Comparison of ENCODE assay signal across 8 cellular contexts in genomic region chr15:93088200-93088980, GRCh38. TPM values are rescaled to one million over a fixed set of nuclear protein-coding genes. Genes with fewer than 3 reads are reported as not detected.
DNase-seq lines count a peak whose midpoint lies in the region; ATAC-seq and TF ChIP-seq lines count a peak whose summit lies in the region.

No MANE protein-coding gene starts in this region.

- H3K27ac ChIP-seq in HUES6 (ENCODE audit: low read depth, low read length) (no peak overlapping the region), heart left ventricle (peak overlapping the region; percentile 63 to 86 (median 78))

- peaks cover 16% of the 10 kb centered on the region for H3K4me1 ChIP-seq in HUES6 (ENCODE audit: control insufficient read depth, insufficient read depth, low read length)
- H3K4me1 ChIP-seq in heart left ventricle, result peaks cover 0 to 29% (median 12%) of the 10 kb centered on the region in 12 donors

- 1 to 2% (median 1%) methylated on average over 43 to 85 of the region's 85 CpGs for whole genome bisulfite sequencing in heart left ventricle, 4 donors

- intact Hi-C loops in heart left ventricle (cut with DNase I), result loop anchor here in 7 of 10 donors (5.0 to 10.0 kb wide), 13 partner anchors 51 to 1034 kb away; no protein-coding TSS in a partner anchor

- H3K36me3 Mint-ChIP-seq in activated T-cell treated with anti-CD3 and anti-CD28 coated beads, Interleukin-2, amount 50 U/mL, for 4 hours (ENCODE audit: insufficient read depth), result no peaks in the 10 kb centered on the region

- peak overlapping the region; percentile 31 for H3K9ac ChIP-seq in HUES6 (ENCODE audit: low read length)

- peaks cover 71% of the 10 kb centered on the region for H3K27me3 ChIP-seq in HUES6 (ENCODE audit: control insufficient read depth, insufficient read depth, low read length)
- peaks cover 0 to 66% (median 6%) of the 10 kb centered on the region in 9 donors for H3K27me3 ChIP-seq in heart left ventricle

- H3K9me3 ChIP-seq in HUES6 (ENCODE audit: control insufficient read depth, insufficient read depth, low read depth, low read length) (no peaks in the 10 kb centered on the region), heart left ventricle (no peaks in the 10 kb centered on the region)

- peak overlapping the region; percentile 78 for H3K4me3 Mint-ChIP-seq in activated T-cell treated with anti-CD3 and anti-CD28 coated beads, Interleukin-2, amount 50 U/mL, for 4 hours

- DNase-seq in activated CD4-positive, alpha-beta T cell treated with anti-CD3 and anti-CD28 coated beads for 48 hours, result peak; percentile 32
- DNase-seq in activated CD4-positive, alpha-beta T cell treated with anti-CD3 and anti-CD28 coated beads, Interleukin-2, amount 50 U/mL, for 4 hours, result no peak
- DNase-seq in activated T-cell treated with anti-CD3 and anti-CD28 coated beads, Interleukin-2, amount 50 U/mL, for 4 hours, result no peak
- DNase-seq in heart left ventricle (peak; percentile 17 to 75 (median 41)), retinal pigment epithelial cell (ENCODE audit: low read depth) (no peak), HCEC 1CT (no peak)

- TF ChIP-seq CTCF in heart left ventricle (IDR thresholded peaks at IDR 0.05) (peak in 2 of 12 donors; percentile 11 to 22), retinal pigment epithelial cell (conservative IDR thresholded peaks at IDR 0.05; ENCODE audit: low read depth, low read length) (no peak)

- peaks cover 15% of the 10 kb centered on the region for H3K4me1 Mint-ChIP-seq in activated T-cell treated with anti-CD3 and anti-CD28 coated beads, Interleukin-2, amount 50 U/mL, for 4 hours (ENCODE audit: low read depth)

- H3K9me3 Mint-ChIP-seq in activated T-cell treated with anti-CD3 and anti-CD28 coated beads, Interleukin-2, amount 50 U/mL, for 4 hours, result no peaks in the 10 kb centered on the region

- H3K36me3 ChIP-seq in HUES6 (ENCODE audit: control insufficient read depth, insufficient read depth, low read length) (no peaks in the 10 kb centered on the region), heart left ventricle (no peaks in the 10 kb centered on the region)

- H3K27me3 Mint-ChIP-seq in activated T-cell treated with anti-CD3 and anti-CD28 coated beads, Interleukin-2, amount 50 U/mL, for 4 hours (ENCODE audit: low read depth), result peaks cover 69% of the 10 kb centered on the region

- TF ChIP-seq POLR2A in heart left ventricle (IDR thresholded peaks at IDR 0.05), result no peak

- ATAC-seq in activated T-cell treated with anti-CD3 and anti-CD28 coated beads, Interleukin-2, amount 50 U/mL, for 4 hours, result peak; percentile 57 to 59
- ATAC-seq in heart left ventricle (peak in 3 of 4 donors; percentile 47 to 70 (median 58)), GM21619 (IDR thresholded peaks at IDR 0.05; ENCODE audit: unreplicated experiment) (no peak)

- H3K4me3 ChIP-seq in HUES6 (ENCODE audit: low read depth, low read length), result peak overlapping the region; percentile 68
- H3K4me3 ChIP-seq in heart left ventricle, result peak overlapping the region; percentile 42 to 81 (median 63)
- peak overlapping the region; percentile 37 for H3K4me3 ChIP-seq in retinal pigment epithelial cell (ENCODE audit: low read length)

RNA-seq across cellular contexts. Expression of gene RGMA, which starts 0.6 kb away (rescaled TPM):
- total RNA-seq in activated T-cell treated with anti-CD3 and anti-CD28 coated beads, Interleukin-2, amount 50 U/mL, for 4 hours, result under 1 TPM in 2 of 3 donors, not detected in 1; 0.18 to 0.22 TPM
- total RNA-seq in heart left ventricle, result 10 to 100 TPM; 10.2 to 20.8 (median 14.8) TPM
- 10 to 100 TPM in 1 of 2 donors, 1 to 10 TPM in 1; 4.7 to 15.2 TPM for polyA plus RNA-seq in heart left ventricle

Comparison
In these comparisons a context has a peak if more than half of its experiments do, and no peak if none do; other contexts are left out.
1. DNase-seq: peak in activated CD4-positive, alpha-beta T cell treated with anti-CD3 and anti-CD28 coated beads for 48 hours (single experiment) and heart left ventricle (5 of 5); none in activated CD4-positive, alpha-beta T cell treated with anti-CD3 and anti-CD28 coated beads, Interleukin-2, amount 50 U/mL, for 4 hours (0 of 2), activated T-cell treated with anti-CD3 and anti-CD28 coated beads, Interleukin-2, amount 50 U/mL, for 4 hours (single experiment), retinal pigment epithelial cell (single experiment) and HCEC 1CT (single experiment).
2. RNA of gene RGMA, which starts 0.6 kb away (total RNA-seq): 10.2 to 20.8 TPM in heart left ventricle; 0.18 to 0.22 TPM in activated T-cell treated with anti-CD3 and anti-CD28 coated beads, Interleukin-2, amount 50 U/mL, for 4 hours; every median in the first group is over 4 times any median in the second.
3. Peak in every context shown above with its lines, with median percentiles within 50 percentile points of each other: H3K4me3 ChIP-seq.